In the genomic region with DNA sequence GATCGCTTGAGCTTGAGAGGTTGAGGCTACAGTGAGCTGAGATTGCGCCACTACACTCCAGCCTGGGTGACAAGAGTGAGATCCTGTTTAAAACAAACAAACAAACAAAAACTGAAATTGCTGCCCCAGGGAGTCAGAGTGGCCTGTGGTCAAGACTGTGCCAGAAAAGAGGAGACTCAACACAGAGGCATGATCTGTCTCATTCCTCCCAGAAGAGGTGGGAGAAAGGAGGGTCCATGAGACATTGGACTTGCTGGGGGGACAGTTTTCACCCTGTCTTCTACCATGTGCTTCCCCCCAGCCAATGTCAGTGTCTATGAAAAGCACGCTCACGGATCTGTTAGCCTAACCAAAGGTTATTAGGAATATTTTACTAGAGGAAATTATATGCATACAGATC, we compare ENCODE assay signal across 17 cellular contexts. TPM values are rescaled to one million over a fixed set of nuclear protein-coding genes. Genes with fewer than 3 reads are reported as not detected.
DNase-seq lines count a peak whose midpoint lies in the region; ATAC-seq and TF ChIP-seq lines count a peak whose summit lies in the region.
"Had no signal": no experiment of that assay in that cellular context is flagged by ENCODE, and none has a peak within 500 bp of the region (broad histone marks: within the 10 kb centered on the region; RNA-seq: fewer than 3 reads in every experiment).

No MANE protein-coding gene starts in this region.

- no peaks in the 10 kb centered on the region for H3K9me3 Mint-ChIP-seq in CD4-positive, alpha-beta T cell
- no peaks in the 10 kb centered on the region for H3K9me3 Mint-ChIP-seq in stimulated activated naive B cell treated with anti-CD40 and anti-IgM and Interleukin-4, amounts not matched to agents 10 μg/mL and 1 μg/mL and 100 μg/mL, for 72 hours

- peaks cover 46% of the 10 kb centered on the region for H3K36me3 ChIP-seq in WERI-Rb-1

- no peak for ATAC-seq in CD4-positive, alpha-beta T cell (ENCODE audit: poor library complexity)
- ATAC-seq in stimulated activated naive B cell treated with anti-CD40 and anti-IgM and Interleukin-4, amounts not matched to agents 10 μg/mL and 1 μg/mL and 100 μg/mL, for 72 hours (replicated peaks) = no peak
- ATAC-seq: Panc1 had no signal

- H3K27ac ChIP-seq in CD4-positive, alpha-beta T cell (ENCODE audit: low read depth, low read length) = no peak overlapping the region
- H3K27ac ChIP-seq in WERI-Rb-1 = no peak overlapping the region
- H3K27ac ChIP-seq: KMS-11 had no signal

- H3K27me3 ChIP-seq in CD4-positive, alpha-beta T cell (ENCODE audit: control insufficient read depth, insufficient read depth, low read length) = no peaks in the 10 kb centered on the region
- H3K27me3 ChIP-seq in WERI-Rb-1 (ENCODE audit: insufficient read depth, low read depth, severe bottlenecking) = no peaks in the 10 kb centered on the region
- H3K27me3 ChIP-seq: MG63 had no signal

- CTCF ChIA-PET in CD4-positive, alpha-beta T cell (lab: Charles Lee) = interaction anchor here (0.7 kb wide), 1 partner anchor 81 kb away, joined by 3 read pairs; no protein-coding TSS in a partner anchor

- H3K27ac Mint-ChIP-seq in CD4-positive, alpha-beta T cell = no peak overlapping the region
- H3K27ac Mint-ChIP-seq in stimulated activated naive B cell treated with anti-CD40 and anti-IgM and Interleukin-4, amounts not matched to agents 10 μg/mL and 1 μg/mL and 100 μg/mL, for 72 hours = peak overlapping the region; percentile 73

- H3K27me3 Mint-ChIP-seq in CD4-positive, alpha-beta T cell = peaks cover 5% of the 10 kb centered on the region
- no peaks in the 10 kb centered on the region for H3K27me3 Mint-ChIP-seq in stimulated activated naive B cell treated with anti-CD40 and anti-IgM and Interleukin-4, amounts not matched to agents 10 μg/mL and 1 μg/mL and 100 μg/mL, for 72 hours

- H3K4me3 Mint-ChIP-seq in CD4-positive, alpha-beta T cell = peak overlapping the region; percentile 65
- H3K4me3 Mint-ChIP-seq in stimulated activated naive B cell treated with anti-CD40 and anti-IgM and Interleukin-4, amounts not matched to agents 10 μg/mL and 1 μg/mL and 100 μg/mL, for 72 hours = no peak overlapping the region

- H3K36me3 Mint-ChIP-seq in CD4-positive, alpha-beta T cell (ENCODE audit: low read depth) = peaks cover 7% of the 10 kb centered on the region
- peaks cover 7 to 17% of the 10 kb centered on the region in 2 donors for H3K36me3 Mint-ChIP-seq in stimulated activated naive B cell treated with anti-CD40 and anti-IgM and Interleukin-4, amounts not matched to agents 10 μg/mL and 1 μg/mL and 100 μg/mL, for 72 hours

- H3K4me3 ChIP-seq in fibroblast of mammary gland (ENCODE audit: control insufficient read depth, low read depth, low read length) (no peak overlapping the region), WERI-Rb-1 (ENCODE audit: low read depth, low read length) (no peak overlapping the region)
- H3K4me3 ChIP-seq: MG63 had no signal

- peaks cover 36% of the 10 kb centered on the region for H3K4me1 Mint-ChIP-seq in CD4-positive, alpha-beta T cell (ENCODE audit: low read depth)
- H3K4me1 Mint-ChIP-seq in stimulated activated naive B cell treated with anti-CD40 and anti-IgM and Interleukin-4, amounts not matched to agents 10 μg/mL and 1 μg/mL and 100 μg/mL, for 72 hours = peaks cover 20 to 51% of the 10 kb centered on the region in 2 donors

- TF ChIP-seq CTCF in CD4-positive, alpha-beta T cell (IDR thresholded peaks at IDR 0.05) = no peak
- TF ChIP-seq CTCF in fibroblast of mammary gland (conservative IDR thresholded peaks at IDR 0.05; ENCODE audit: control insufficient read depth, insufficient read depth, low read depth, low read length) (no peak), WERI-Rb-1 (IDR thresholded peaks at IDR 0.05; ENCODE audit: low read depth, low read length) (no peak)

- intact Hi-C loops in CD4-positive, alpha-beta T cell (cut with DNase I, micrococcal nuclease) = no loop called here

- DNase-seq in CD4-positive, alpha-beta T cell = no peak
- peak; percentile 32 for DNase-seq in LHCN-M2 (ENCODE audit: low read depth)
- DNase-seq in fibroblast of mammary gland (ENCODE audit: low read depth) = peak; percentile 34
- DNase-seq in stimulated activated naive B cell treated with anti-CD40 and anti-IgM and Interleukin-4, amounts not matched to agents 10 μg/mL and 1 μg/mL and 100 μg/mL, for 72 hours = no peak
- no peak for DNase-seq in WERI-Rb-1
- no peak for DNase-seq in NCI-H2196 (lab: John Stamatoyannopoulos, UW; ENCODE audit: unreplicated experiment)
- DNase-seq in NCI-H1048 (lab: John Stamatoyannopoulos, UW) = no peak
- DNase-seq: CD4-positive, alpha-beta memory T cell; DMS79 treated with DMSO at 0.1 percent for 48 hours; GOT3; MG63; NCI-H1092 treated with DMSO at 0.1 percent for 48 hours; NCI-H1694; NCI-H2227 treated with DMSO at 0.1 percent for 48 hours; NCI-H524 had no signal

- no peaks in the 10 kb centered on the region for H3K9me3 ChIP-seq in CD4-positive, alpha-beta T cell (ENCODE audit: control insufficient read depth, low read length)
- no peaks in the 10 kb centered on the region for H3K9me3 ChIP-seq in WERI-Rb-1 (ENCODE audit: severe bottlenecking)
- H3K9me3 ChIP-seq: MG63 had no signal

- POLR2A ChIA-PET in CD4-positive, alpha-beta T cell (lab: Charles Lee) = interaction anchor here (1.0 kb wide), 1 partner anchor 15 kb away, joined by 3 read pairs; no protein-coding TSS in a partner anchor

RNA-seq across cellular contexts. Expression of gene ZNF853, which starts 3.2 kb away (rescaled TPM):
- total RNA-seq in CD4-positive, alpha-beta T cell = 1 to 10 TPM; 2.5 to 2.7 TPM
- 0.38 and 0.69 TPM in 2 replicates for total RNA-seq in LHCN-M2 (2014; rRNA removed)
- polyA plus RNA-seq in LHCN-M2 (2012) = 2.1 TPM

RNA-seq across cellular contexts. Expression of gene ZNF316, which starts 18.5 kb away (rescaled TPM):
- 10 to 100 TPM; 46.2 to 49.7 TPM for total RNA-seq in CD4-positive, alpha-beta T cell
- total RNA-seq in LHCN-M2 (2014; rRNA removed) = 25.0 and 25.3 TPM in 2 replicates
- 15.5 TPM for polyA plus RNA-seq in LHCN-M2 (2012)

RNA-seq across cellular contexts. Expression of gene INTS15, which starts 28.8 kb away (rescaled TPM):
- 10 to 100 TPM; 39.3 to 41.8 TPM for total RNA-seq in CD4-positive, alpha-beta T cell
- total RNA-seq in LHCN-M2 (2014; rRNA removed) = 24.6 and 24.7 TPM in 2 replicates
- polyA plus RNA-seq in LHCN-M2 (2012) = 20.1 TPM

RNA-seq across cellular contexts. Expression of gene ZDHHC4, which starts 41.4 kb away (rescaled TPM):
- total RNA-seq in CD4-positive, alpha-beta T cell = 10 to 100 TPM; 32.1 to 32.9 TPM
- total RNA-seq in LHCN-M2 (2014; rRNA removed) = 75.4 and 84.8 TPM in 2 replicates
- polyA plus RNA-seq in LHCN-M2 (2012) = 66.4 TPM

Comparison
In these comparisons a context has a peak if more than half of its experiments do, and no peak if none do; other contexts are left out.
1. DNase-seq: peak in LHCN-M2 (single experiment) and fibroblast of mammary gland (single experiment); none in CD4-positive, alpha-beta T cell (0 of 10), stimulated activated naive B cell treated with anti-CD40 and anti-IgM and Interleukin-4, amounts not matched to agents 10 μg/mL and 1 μg/mL and 100 μg/mL, for 72 hours (single experiment), WERI-Rb-1 (single experiment), NCI-H2196 (single experiment) and NCI-H1048 (single experiment).